Comparison of ENCODE assay signal across 28 cellular contexts in the genomic region with DNA sequence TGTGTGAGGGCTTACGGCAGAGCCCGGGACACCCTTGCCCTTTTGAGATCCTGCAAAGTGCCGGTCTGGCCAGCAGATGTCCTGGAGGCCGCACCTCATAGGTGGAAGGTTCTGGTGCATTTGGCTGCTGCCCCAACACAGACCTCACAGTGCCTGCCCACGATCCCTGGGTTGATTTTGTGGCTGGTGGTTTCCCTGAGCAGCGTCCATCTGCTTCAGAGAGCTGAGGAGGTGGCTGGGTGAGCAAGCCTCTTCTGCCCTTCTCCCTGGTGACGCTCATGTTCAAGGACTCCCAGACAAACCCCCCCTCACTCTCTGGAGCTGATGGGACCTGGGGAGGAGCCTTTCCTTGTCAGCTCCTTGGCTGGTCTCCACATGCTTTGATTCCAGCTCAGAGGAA. TPM values are rescaled to one million over a fixed set of nuclear protein-coding genes. Genes with fewer than 3 reads are reported as not detected.
DNase-seq lines count a peak whose midpoint lies in the region; ATAC-seq and TF ChIP-seq lines count a peak whose summit lies in the region.
"Had no signal": no experiment of that assay in that cellular context is flagged by ENCODE, and none has a peak within 500 bp of the region (broad histone marks: within the 10 kb centered on the region; RNA-seq: fewer than 3 reads in every experiment).

No MANE protein-coding gene starts in this region.

- intact Hi-C loops in adrenal gland (cut with DNase I) = no loop called here
- intact Hi-C loops in vagina (cut with DNase I) = no loop called here

- no peaks in the 10 kb centered on the region for H3K9me3 ChIP-seq in adrenal gland (replicated peaks in 1 of 3)
- no peaks in the 10 kb centered on the region for H3K9me3 ChIP-seq in vagina
- H3K9me3 ChIP-seq: colonic mucosa, tibial artery had no signal

- peak overlapping the region in 4 of 5 donors; percentile 29 to 81 (median 62) for H3K27ac ChIP-seq in adrenal gland
- H3K27ac ChIP-seq in vagina = no peak overlapping the region
- H3K27ac ChIP-seq: colonic mucosa, RWPE1, tibial artery had no signal

- peak in 1 of 6 experiments; percentile 35 for TF ChIP-seq CTCF in adrenal gland (IDR thresholded peaks at IDR 0.05)
- no peak for TF ChIP-seq CTCF in fibroblast of the aortic adventitia (IDR thresholded peaks at IDR 0.05; ENCODE audit: insufficient read depth, low read length)
- TF ChIP-seq CTCF in vagina (IDR thresholded peaks at IDR 0.05) = no peak

- peak; percentile 27 for DNase-seq in ELF-1 (ENCODE audit: low read depth, low spot score)
- DNase-seq in adrenal gland = peak; percentile 78 to 90 (median 87)
- DNase-seq in fibroblast of the aortic adventitia (ENCODE audit: low read depth) = peak; percentile 40
- peak; percentile 20 for DNase-seq in iPS-NIHi7 (ENCODE audit: extremely low spot score)
- DNase-seq in vagina (ENCODE audit: extremely low spot score in 2 of 2) = no peak
- no peak for DNase-seq in NK-92 treated with Interleukin-12 subunit alpha and Interleukin-12 subunit beta, amount 100 ng/mL, for 24 hours (lab: John Stamatoyannopoulos, UW)
- DNase-seq: activated CD4-positive, alpha-beta T cell treated with anti-CD3 and anti-CD28 coated beads for 4 hours; activated CD8-positive, alpha-beta memory T cell treated with anti-CD3 and anti-CD28 coated beads for 24 hours; activated gamma-delta T cell; CD4-positive, alpha-beta memory T cell; colonic mucosa; effector CD8-positive, alpha-beta T cell; GDM1; islet precursor cell; KG1; natural killer cell; NCI-H1436; NCI-H2107; small intestine; stimulated activated CD4-positive, alpha-beta T cell treated with anti-CD3 and anti-CD28 coated beads, Interleukin-1b, Interleukin-23, amount 100 ng/mL, for 48 hours; stimulated activated CD8-positive, alpha-beta memory T cell treated with anti-CD3 and anti-CD28 coated beads, Interleukin-4, amount 100 ng/mL, for 48 hours; stimulated activated naive CD8-positive, alpha-beta T cell treated with anti-CD3 and anti-CD28 coated beads, Interleukin-15, amount 100 ng/mL, for 72 hours; T-helper 2 cell; tibial artery had no signal

- H3K4me1 ChIP-seq in adrenal gland (replicated peaks in 1 of 2) (peaks cover 3 to 14% of the 10 kb centered on the region in 2 donors), vagina (no peaks in the 10 kb centered on the region)
- H3K4me1 ChIP-seq: colonic mucosa, tibial artery had no signal

- 43 to 78% (median 55%) methylated on average over 3 to 7 of the region's 7 CpGs for WGBS in adrenal gland, 4 donors

- H3K27me3 ChIP-seq in adrenal gland = no peaks in the 10 kb centered on the region
- H3K27me3 ChIP-seq in vagina = no peaks in the 10 kb centered on the region
- H3K27me3 ChIP-seq: colonic mucosa, tibial artery had no signal

- ATAC-seq in GM18870 (IDR thresholded peaks at IDR 0.05; ENCODE audit: unreplicated experiment) (no peak), GM21360 (IDR thresholded peaks at IDR 0.05; ENCODE audit: unreplicated experiment) (no peak)
- ATAC-seq: natural killer cell; SK-N-SH treated with all-trans-retinoic acid at 6 μM for 48 hours; stimulated activated naive CD8-positive, alpha-beta T cell treated with anti-CD3 and anti-CD28 coated beads, Interleukin-15, amount 100 ng/mL, for 72 hours had no signal

- TF ChIP-seq POLR2A in adrenal gland (IDR thresholded peaks at IDR 0.05) = peak in 1 of 2 donors; percentile 30
- no peak for TF ChIP-seq POLR2A in vagina (IDR thresholded peaks at IDR 0.05)

- no peak overlapping the region for H3K4me3 ChIP-seq in adrenal gland
- H3K4me3 ChIP-seq in fibroblast of the aortic adventitia (ENCODE audit: low read depth, low read length) = no peak overlapping the region
- H3K4me3 ChIP-seq in vagina = no peak overlapping the region
- H3K4me3 ChIP-seq: colonic mucosa, tibial artery had no signal

- H3K36me3 ChIP-seq in adrenal gland (replicated peaks in 1 of 2) = peaks cover 0 to 32% of the 10 kb centered on the region in 2 donors
- peaks cover 0 to 41% of the 10 kb centered on the region in 2 donors for H3K36me3 ChIP-seq in vagina
- H3K36me3 ChIP-seq: colonic mucosa had no signal

RNA-seq across cellular contexts. Expression of gene BNIP1, which starts 18.9 kb away (rescaled TPM):
- 10 to 100 TPM in 6 of 8 donors, 1 to 10 TPM in 2; 5.9 to 28.8 (median 14.0) TPM for total RNA-seq in adrenal gland
- polyA plus RNA-seq in adrenal gland = 10 to 100 TPM; 13.1 to 26.9 (median 16.0) TPM
- 10.8 and 20.9 TPM in 2 replicates for total RNA-seq in fibroblast of the aortic adventitia (ENCODE audit: low replicate concordance)
- total RNA-seq in vagina = 12.5 TPM

Comparison
In these comparisons a context has a peak if more than half of its experiments do, and no peak if none do; other contexts are left out.
1. DNase-seq: peak in ELF-1 (single experiment), adrenal gland (7 of 7), fibroblast of the aortic adventitia (single experiment) and iPS-NIHi7 (single experiment); none in vagina (0 of 2) and NK-92 treated with Interleukin-12 subunit alpha and Interleukin-12 subunit beta, amount 100 ng/mL, for 24 hours (single experiment).